ENCODE assay signal across 1 cellular context in the genomic region with DNA sequence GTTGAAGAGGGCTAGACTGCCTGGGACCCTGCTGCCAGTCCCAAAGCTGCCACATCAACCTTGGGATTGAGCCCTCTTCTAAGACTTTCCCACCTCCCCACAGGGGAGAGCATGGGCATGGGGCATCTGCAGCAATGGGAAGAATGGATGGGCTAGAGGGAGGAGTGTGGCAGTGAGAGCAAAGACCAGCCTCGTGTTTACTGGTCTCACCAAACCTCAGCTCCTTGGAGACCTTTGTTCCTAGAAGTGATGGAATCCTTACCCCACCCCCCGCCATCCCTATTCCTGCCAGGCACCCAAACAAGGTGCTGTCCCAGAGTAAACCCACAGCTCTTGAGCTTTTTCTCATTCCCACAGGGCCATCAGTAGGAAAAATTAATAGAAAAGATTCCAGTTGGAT.
TF ChIP-seq lines count a peak whose summit lies in the region.

No MANE protein-coding gene starts in this region.

TF ChIP-seq in H1, 55 proteins besides CTCF, POLR2A, EP300 and RAD21:
- TF ChIP-seq SIRT6 (IDR thresholded peaks at IDR 0.05; ENCODE audit: low read length) (no peak), CBX8 (IDR thresholded peaks at IDR 0.05; ENCODE audit: borderline replicate concordance, low read depth, low read length) (no peak), SAP30 (IDR thresholded peaks at IDR 0.05; ENCODE audit: insufficient read depth, insufficient replicate concordance, low read length) (no peak), PHF8 (conservative IDR thresholded peaks at IDR 0.05; ENCODE audit: low read depth, low read length) (no peak)
